Comparison of ENCODE assay signal across 7 cellular contexts in the genomic region with DNA sequence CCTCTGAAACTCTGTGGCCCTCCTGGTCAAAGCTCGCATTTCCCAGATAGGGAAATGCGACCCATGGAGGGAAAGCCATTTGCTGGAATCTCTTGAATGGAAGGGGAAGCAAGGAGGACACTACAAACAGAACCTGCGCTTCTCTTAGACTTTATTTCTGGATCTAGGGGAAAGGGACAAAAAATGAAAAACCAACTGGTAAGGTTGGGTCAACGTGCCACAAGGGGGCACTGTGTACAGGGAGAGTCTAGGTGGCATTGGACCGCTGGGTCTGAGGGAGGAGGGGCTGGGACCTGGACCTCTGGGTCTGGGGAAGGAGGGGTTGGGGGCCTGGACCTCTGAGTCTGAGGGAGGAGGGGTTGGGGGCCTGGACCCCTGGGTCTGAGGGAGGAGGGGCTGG. TPM values are rescaled to one million over a fixed set of nuclear protein-coding genes. Genes with fewer than 3 reads are reported as not detected.
DNase-seq lines count a peak whose midpoint lies in the region; ATAC-seq and TF ChIP-seq lines count a peak whose summit lies in the region.

No MANE protein-coding gene starts in this region.

- no peak overlapping the region for H3K23ac ChIP-seq in neuronal stem cell (ENCODE audit: low read depth, low read length, poor library complexity)

- in situ Hi-C loops in astrocyte of the cerebellum (cut with HindIII; ENCODE audit: low sequenced_read_pairs), result no loop called here

- no peak overlapping the region for H2AFZ ChIP-seq in neuronal stem cell (ENCODE audit: low read length)

- H3K4me2 ChIP-seq in neuronal stem cell (ENCODE audit: insufficient read depth, low read length, poor library complexity, severe bottlenecking), result no peak overlapping the region

- WGBS in neuronal stem cell (ENCODE audit: extremely low coverage in 2 of 2, insufficient read length in 2 of 2, insufficient replicate concordance in 1 of 2), 2 donors, result no CpG with 5 or more reads among the region's 5 CpGs

- H3K4me3 ChIP-seq in GM12875 (ENCODE audit: low read depth, low read length) (no peak overlapping the region), astrocyte of the cerebellum (ENCODE audit: low read depth, low read length) (no peak overlapping the region), neuronal stem cell (ENCODE audit: low read length in 2 of 2) (no peak overlapping the region)

- no peak overlapping the region for H3K18ac ChIP-seq in neuronal stem cell (ENCODE audit: low read length)

- H3K4me1 ChIP-seq in neuronal stem cell (ENCODE audit: control insufficient read depth in 2 of 2, insufficient read depth in 1 of 2, low read depth in 1 of 2, low read length in 2 of 2), result peaks cover 0 to 3% of the 10 kb centered on the region in 2 donors

- H4K8ac ChIP-seq in neuronal stem cell (ENCODE audit: low read depth, low read length), result no peak overlapping the region

- H2BK12ac ChIP-seq in neuronal stem cell (ENCODE audit: low read length), result no peak overlapping the region

- H4K91ac ChIP-seq in neuronal stem cell (ENCODE audit: low read depth, low read length, poor library complexity), result no peak overlapping the region

- DNase-seq in NCI-H2029 treated with DMSO at 0.1 percent for 48 hours (lab: John Stamatoyannopoulos, UW), result peak; percentile 7
- no peak for DNase-seq in astrocyte of the cerebellum (ENCODE audit: low read depth)
- DNase-seq in neuronal stem cell (ENCODE audit: low spot score), result peak; percentile 50
- DNase-seq in amniotic stem cell (lab: John Stamatoyannopoulos, UW), result no peak

- H2BK120ac ChIP-seq in neuronal stem cell (ENCODE audit: low read depth, low read length), result no peak overlapping the region

- H3K14ac ChIP-seq in neuronal stem cell (ENCODE audit: low read length), result no peak overlapping the region

- H3K9ac ChIP-seq in neuronal stem cell (ENCODE audit: low read depth, low read length, poor library complexity), result no peak overlapping the region

- H3K4ac ChIP-seq in neuronal stem cell (ENCODE audit: low read length), result no peak overlapping the region

- TF ChIP-seq CTCF in GM12875 (IDR thresholded peaks at IDR 0.05; ENCODE audit: borderline replicate concordance, insufficient read depth, low read depth, low read length), result peak; percentile 68
- TF ChIP-seq CTCF in astrocyte of the cerebellum (IDR thresholded peaks at IDR 0.05; ENCODE audit: low read depth, low read length, missing control alignments), result peak; percentile 31

- no peaks in the 10 kb centered on the region for H3K9me3 ChIP-seq in neuronal stem cell (replicated peaks in 1 of 2; ENCODE audit: control insufficient read depth in 2 of 2, insufficient read depth in 1 of 2, low read depth in 1 of 2, low read length in 2 of 2)

- no peak overlapping the region for H2AK5ac ChIP-seq in neuronal stem cell (ENCODE audit: low read depth, low read length)

- H2BK5ac ChIP-seq in neuronal stem cell (ENCODE audit: low read length), result no peak overlapping the region

- H3K79me1 ChIP-seq in neuronal stem cell (ENCODE audit: low read depth, low read length), result no peaks in the 10 kb centered on the region

- H3K27ac ChIP-seq in neuronal stem cell (replicated peaks; ENCODE audit: low read length), result no peak overlapping the region

- H2BK15ac ChIP-seq in neuronal stem cell (ENCODE audit: low read length), result no peak overlapping the region

- peaks cover 2 to 41% (median 25%) of the 10 kb centered on the region in 3 experiments for H3K27me3 ChIP-seq in neuronal stem cell (ENCODE audit: control insufficient read depth in 3 of 3, insufficient read depth in 3 of 3, low read depth in 1 of 3, low read length in 3 of 3)

- ATAC-seq in HG03159 (IDR thresholded peaks at IDR 0.05; ENCODE audit: unreplicated experiment) (no peak), GM19395 (IDR thresholded peaks at IDR 0.05; ENCODE audit: unreplicated experiment) (no peak)

- H3K36me3 ChIP-seq in neuronal stem cell (replicated peaks in 1 of 2; ENCODE audit: control insufficient read depth in 2 of 2, insufficient read depth in 2 of 2, low read length in 2 of 2), result no peaks in the 10 kb centered on the region

RNA-seq across cellular contexts. Expression of a gene that starts 5.0 kb away (rescaled TPM):
- not detected for polyA plus RNA-seq in neuronal stem cell (2013, experiment 1 of 2)
- not detected for polyA plus RNA-seq in neuronal stem cell (2013, experiment 2 of 2)

RNA-seq across cellular contexts. Expression of a gene that starts 33.0 kb away (rescaled TPM):
- polyA plus RNA-seq in neuronal stem cell (2013, experiment 1 of 2), result 0.06 TPM
- 0.03 TPM for polyA plus RNA-seq in neuronal stem cell (2013, experiment 2 of 2)

RNA-seq across cellular contexts. Expression of a gene that starts 46.6 kb away (rescaled TPM):
- polyA plus RNA-seq in neuronal stem cell (2013, experiment 1 of 2), result not detected
- not detected for polyA plus RNA-seq in neuronal stem cell (2013, experiment 2 of 2)

RNA-seq across cellular contexts. Expression of a gene that starts 51.5 kb away (rescaled TPM):
- not detected for polyA plus RNA-seq in neuronal stem cell (2013, experiment 1 of 2)
- polyA plus RNA-seq in neuronal stem cell (2013, experiment 2 of 2), result not detected

Comparison
In these comparisons a context has a peak if more than half of its experiments do, and no peak if none do; other contexts are left out.
1. DNase-seq: peak in NCI-H2029 treated with DMSO at 0.1 percent for 48 hours (single experiment) and neuronal stem cell (single experiment); none in astrocyte of the cerebellum (single experiment) and amniotic stem cell (single experiment).